1 cellular context compared by ENCODE assay signal in genomic region chr19:12982648-12983047, GRCh38.
TF ChIP-seq lines count a peak whose summit lies in the region.

No MANE protein-coding gene starts in this region.

TF ChIP-seq in GM23338, 12 proteins besides CTCF, POLR2A, EP300 and RAD21 (continued from another document):
- TF ChIP-seq ZNF462 (CRISPR knock-in tag; IDR thresholded peaks at IDR 0.05) (no peak), ZNF114 (CRISPR knock-in tag; IDR thresholded peaks at IDR 0.05) (no peak), CREB1 (CRISPR knock-in tag; IDR thresholded peaks at IDR 0.05; ENCODE audit: low read depth) (no peak), JUNB (IDR thresholded peaks at IDR 0.05; ENCODE audit: unreplicated experiment) (no peak), STAT1 (IDR thresholded peaks at IDR 0.05; ENCODE audit: unreplicated experiment) (no peak), ZNF331 (CRISPR knock-in tag; IDR thresholded peaks at IDR 0.05; ENCODE audit: low read depth) (no peak), ETS1 (IDR thresholded peaks at IDR 0.05) (no peak)
